ENCODE assay signal across 8 cellular contexts in genomic region chr6:36123270-36124139, GRCh38. TPM values are rescaled to one million over a fixed set of nuclear protein-coding genes. Genes with fewer than 3 reads are reported as not detected.
DNase-seq lines count a peak whose midpoint lies in the region; ATAC-seq lines count a peak whose summit lies in the region.

No MANE protein-coding gene starts in this region.

- DNase-seq in NCI-H2081 (lab: John Stamatoyannopoulos, UW) (peak; percentile 67 to 69), NCI-H2081 treated with DMSO at 0.1 percent for 48 hours (lab: John Stamatoyannopoulos, UW) (no peak), NCI-H526 treated with DMSO at 0.1 percent for 48 hours (lab: John Stamatoyannopoulos, UW) (peak; percentile 7), dedifferentiated amniotic fluid mesenchymal stem cell (ENCODE audit: extremely low spot score) (peak; percentile 37), lung microvascular endothelial cell (ENCODE audit: low read depth in 2 of 2) (peak; percentile 72 to 73)
- DNase-seq in activated CD4-positive, alpha-beta T cell treated with anti-CD3 and anti-CD28 coated beads, Interleukin-2, amount 50 U/mL, for 1 hour: peak; percentile 83
- DNase-seq in stimulated activated CD8-positive, alpha-beta memory T cell treated with anti-CD3 and anti-CD28 coated beads, Interleukin-12 subunit alpha, Interleukin-12 subunit beta, amount 100 ng/mL, for 4 hours (ENCODE audit: low read depth): peak; percentile 79

- ATAC-seq in HG03175 (IDR thresholded peaks at IDR 0.05; ENCODE audit: unreplicated experiment): peak; percentile 73

RNA-seq across cellular contexts. Expression of gene MAPK13, which starts 6.8 kb away (rescaled TPM):
- 3.2 and 4.1 TPM in 2 replicates for total RNA-seq in lung microvascular endothelial cell
